16 cellular contexts compared by ENCODE assay signal in genomic region chr3:108181172-108181571, GRCh38.
"Had no signal": no experiment of that assay in that cellular context is flagged by ENCODE, and none has a peak within 500 bp of the region (broad histone marks: within the 10 kb centered on the region; RNA-seq: fewer than 3 reads in every experiment).

No MANE protein-coding gene starts in this region.

- H3K27ac ChIP-seq: gastrocnemius medialis, heart left ventricle, prostate gland, suprapubic skin had no signal

- H3K4me2 ChIP-seq: smooth muscle cell had no signal

- H3K4me3 Mint-ChIP-seq: activated T-helper 17 cell treated with anti-CD3 and anti-CD28 coated beads, Interleukin-2, amount 50 U/mL, for 72 hours; natural killer cell; type B pancreatic cell had no signal

- H3K27ac Mint-ChIP-seq: activated T-helper 17 cell treated with anti-CD3 and anti-CD28 coated beads, Interleukin-2, amount 50 U/mL, for 72 hours; type B pancreatic cell had no signal

- H3K27me3 ChIP-seq: gastrocnemius medialis, heart left ventricle, suprapubic skin had no signal

- H3K4me1 ChIP-seq: gastrocnemius medialis, prostate gland, suprapubic skin had no signal

- H3K9me3 ChIP-seq: gastrocnemius medialis, prostate gland, suprapubic skin had no signal

- DNase-seq: activated CD4-positive, alpha-beta T cell treated with anti-CD3 and anti-CD28 coated beads, Interleukin-2, amount 50 U/mL, for 1 hour; activated naive CD4-positive, alpha-beta T cell treated with Interleukin-2 at 50 U/mL for 16 hours; activated T-cell treated with anti-CD3 and anti-CD28 coated beads for 4 hours; aorta; gastrocnemius medialis; heart left ventricle; natural killer cell; right cardiac atrium; stimulated activated CD4-positive, alpha-beta T cell treated with anti-CD3 and anti-CD28 coated beads, Interleukin-4, amount 100 ng/mL, for 4 hours; stimulated activated CD8-positive, alpha-beta memory T cell treated with anti-CD3 and anti-CD28 coated beads, Interleukin-4, amount 100 ng/mL, for 48 hours; stimulated activated naive CD8-positive, alpha-beta T cell treated with anti-CD3 and anti-CD28 coated beads, Interleukin-15, Interleukin-2, amounts not matched to agents 100 U/mL and 50 U/mL, for 24 hours had no signal

- H3K4me3 ChIP-seq: gastrocnemius medialis, heart left ventricle, prostate gland, smooth muscle cell, suprapubic skin had no signal

- H3K27me3 Mint-ChIP-seq: activated T-helper 17 cell treated with anti-CD3 and anti-CD28 coated beads, Interleukin-2, amount 50 U/mL, for 72 hours; type B pancreatic cell had no signal

- H3K36me3 ChIP-seq: gastrocnemius medialis, prostate gland had no signal
